In genomic region chr3:133466531-133467386, GRCh38 we compare ENCODE assay signal across 14 cellular contexts.
DNase-seq lines count a peak whose midpoint lies in the region; ATAC-seq and TF ChIP-seq lines count a peak whose summit lies in the region.
"Had no signal": no experiment of that assay in that cellular context is flagged by ENCODE, and none has a peak within 500 bp of the region (broad histone marks: within the 10 kb centered on the region; RNA-seq: fewer than 3 reads in every experiment).

No MANE protein-coding gene starts in this region.

- peaks cover 4% of the 10 kb centered on the region for H3K4me1 ChIP-seq in mucosa of descending colon (ENCODE audit: low read depth)
- H3K4me1 ChIP-seq: SJSA1 had no signal

- TF ChIP-seq POLR2A in GM10847 (IDR thresholded peaks at IDR 0.05; ENCODE audit: extremely low read depth, insufficient read length): peak; percentile 17

- TF ChIP-seq CTCF in mucosa of descending colon (IDR thresholded peaks at IDR 0.05): no peak

- intact Hi-C loops in mucosa of descending colon (cut with DNase I, micrococcal nuclease): no loop called here

- no peak overlapping the region for H3K4me3 ChIP-seq in mucosa of descending colon
- H3K4me3 ChIP-seq: heart left ventricle, SJSA1, skin epidermis had no signal

- peak; percentile 48 for ATAC-seq in GM21528 (IDR thresholded peaks at IDR 0.05; ENCODE audit: low FRiP score, unreplicated experiment)
- ATAC-seq in mucosa of descending colon: peak; percentile 50

- DNase-seq in NCI-H2029 (lab: John Stamatoyannopoulos, UW) (peak; percentile 89), mucosa of descending colon (no peak), T-helper 1 cell (no peak)
- no peak for DNase-seq in central memory CD4-positive, alpha-beta T cell
- DNase-seq in stimulated activated CD4-positive, alpha-beta T cell treated with anti-CD3 and anti-CD28 coated beads, Interleukin-4, amount 100 ng/mL, for 1 hour: no peak
- no peak for DNase-seq in activated CD8-positive, alpha-beta memory T cell treated with anti-CD3 and anti-CD28 coated beads, Interleukin-2, amount 50 U/mL, for 48 hours
- DNase-seq: activated naive CD8-positive, alpha-beta T cell treated with anti-CD3 and anti-CD28 coated beads for 36 hours; Caco-2; NCI-H187 treated with DMSO at 0.1 percent for 48 hours had no signal

- H3K36me3 ChIP-seq in mucosa of descending colon (ENCODE audit: low read depth): no peaks in the 10 kb centered on the region
- H3K36me3 ChIP-seq: heart left ventricle, SJSA1 had no signal

- no peaks in the 10 kb centered on the region for H3K9me3 ChIP-seq in mucosa of descending colon
- H3K9me3 ChIP-seq: Caco-2, heart left ventricle, SJSA1 had no signal
